ENCODE assay signal across 1 cellular context in genomic region chr19:3381701-3382372, GRCh38.
TF ChIP-seq lines count a peak whose summit lies in the region.

No MANE protein-coding gene starts in this region.

TF ChIP-seq in endothelial cell of umbilical vein, 7 proteins besides CTCF, POLR2A, EP300 and RAD21:
- TF ChIP-seq, protein P1, sequence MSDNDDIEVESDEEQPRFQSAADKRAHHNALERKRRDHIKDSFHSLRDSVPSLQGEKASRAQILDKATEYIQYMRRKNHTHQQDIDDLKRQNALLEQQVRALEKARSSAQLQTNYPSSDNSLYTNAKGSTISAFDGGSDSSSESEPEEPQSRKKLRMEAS (IDR thresholded peaks at IDR 0.05; ENCODE audit: insufficient read depth, insufficient read length): no peak
- TF ChIP-seq FOS (IDR thresholded peaks at IDR 0.05; ENCODE audit: borderline replicate concordance, insufficient read depth, low read length) (no peak), POLR2AphosphoS5 (IDR thresholded peaks at IDR 0.05; ENCODE audit: insufficient read depth, low read depth, low read length) (no peak)
